Comparison of ENCODE assay signal across 21 cellular contexts in the genomic region with DNA sequence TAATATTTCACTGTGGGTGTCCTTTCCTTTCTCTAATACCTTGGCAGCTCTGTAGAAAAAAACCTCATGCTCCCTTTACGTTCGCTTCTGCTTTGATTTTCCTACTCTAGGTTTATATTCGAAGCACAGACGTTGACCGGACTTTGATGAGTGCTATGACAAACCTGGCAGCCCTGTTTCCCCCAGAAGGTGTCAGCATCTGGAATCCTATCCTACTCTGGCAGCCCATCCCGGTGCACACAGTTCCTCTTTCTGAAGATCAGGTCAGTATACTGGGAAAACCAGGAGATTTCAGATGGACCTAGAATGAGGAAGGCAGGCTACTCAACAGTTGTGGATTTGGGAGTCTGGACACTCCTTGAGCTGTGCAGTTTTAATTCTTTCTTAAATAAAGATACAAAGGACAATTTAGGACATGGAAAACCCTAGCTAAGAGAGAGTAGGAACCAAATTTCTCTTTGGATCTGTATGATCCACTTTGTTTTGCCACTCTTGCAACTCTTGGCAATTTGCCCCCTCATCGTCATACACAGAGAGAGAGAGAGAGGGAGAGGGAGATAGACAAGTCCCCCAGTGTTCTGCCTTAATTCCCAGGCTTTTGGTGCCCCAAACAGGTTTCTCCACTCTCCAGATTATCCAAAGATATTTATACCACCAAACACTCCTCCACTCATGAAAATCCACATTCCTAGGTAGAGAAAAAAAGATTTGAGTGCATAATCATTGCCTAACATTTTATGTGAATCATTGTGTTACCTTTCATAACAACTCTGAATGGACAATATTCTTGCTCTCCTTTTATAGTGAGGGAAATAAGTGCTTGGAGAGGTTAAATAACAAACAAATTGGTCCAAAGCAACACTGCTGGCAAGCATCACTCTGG. TPM values are rescaled to one million over a fixed set of nuclear protein-coding genes. Genes with fewer than 3 reads are reported as not detected.
DNase-seq lines count a peak whose midpoint lies in the region; ATAC-seq and TF ChIP-seq lines count a peak whose summit lies in the region.
"Had no signal": no experiment of that assay in that cellular context is flagged by ENCODE, and none has a peak within 500 bp of the region (broad histone marks: within the 10 kb centered on the region; RNA-seq: fewer than 3 reads in every experiment).

No MANE protein-coding gene starts in this region.

- ATAC-seq in omental fat pad (ENCODE audit: low FRiP score), result peak; percentile 41

- no peaks in the 10 kb centered on the region for H3K4me1 Mint-ChIP-seq in osteocyte (ENCODE audit: unreplicated experiment)

- H3K4me3 ChIP-seq in epithelial cell of esophagus (ENCODE audit: low read length), result no peak overlapping the region
- H3K4me3 ChIP-seq: Peyer's patch, SJCRH30 had no signal

- no peaks in the 10 kb centered on the region for H3K9me3 Mint-ChIP-seq in osteocyte (ENCODE audit: unreplicated experiment)
- H3K9me3 Mint-ChIP-seq: H9, HFFc6 had no signal

- H3K27ac Mint-ChIP-seq in osteocyte (ENCODE audit: unreplicated experiment), result no peak overlapping the region
- H3K27ac Mint-ChIP-seq: H9, HFFc6 had no signal

- peaks cover 27% of the 10 kb centered on the region for H3K27me3 Mint-ChIP-seq in osteocyte (ENCODE audit: unreplicated experiment)

- no peak overlapping the region for H3K4me3 Mint-ChIP-seq in osteocyte (ENCODE audit: unreplicated experiment)
- H3K4me3 Mint-ChIP-seq: H9, HFFc6 had no signal

- no peaks in the 10 kb centered on the region for H3K36me3 Mint-ChIP-seq in osteocyte (ENCODE audit: unreplicated experiment)

- DNase-seq in Ammon's horn (ENCODE audit: low spot score) (peak; percentile 31), epithelial cell of esophagus (ENCODE audit: low read depth) (peak; percentile 76), omental fat pad (ENCODE audit: low spot score) (no peak), GM19238 (ENCODE audit: insufficient read length, low spot score) (no peak), NCI-H1694 treated with DMSO at 0.1 percent for 48 hours (lab: John Stamatoyannopoulos, UW) (no peak), NCI-H1105 treated with DMSO at 0.1 percent for 48 hours (lab: John Stamatoyannopoulos, UW) (no peak), osteocyte (ENCODE audit: extremely low spot score, unreplicated experiment) (no peak)
- DNase-seq: BE2C, DMS53, GDM1, H9, HFFc6, KBM-7, NCI-H1092, NCI-H146, NCI-H2029 treated with DMSO at 0.1 percent for 48 hours, NCI-H2171 treated with DMSO at 0.1 percent for 48 hours, NCI-H524 treated with DMSO at 0.1 percent for 48 hours, Peyer's patch, SJCRH30 had no signal

- peak overlapping the region; percentile 100 for H3K27ac ChIP-seq in VCaP
- H3K27ac ChIP-seq: Peyer's patch, SJCRH30 had no signal

- TF ChIP-seq CTCF in VCaP (conservative IDR thresholded peaks at IDR 0.05) (no peak), epithelial cell of esophagus (IDR thresholded peaks at IDR 0.05; ENCODE audit: insufficient read depth, low read depth, low read length, missing control alignments) (no peak), omental fat pad (IDR thresholded peaks at IDR 0.05) (no peak), osteocyte (IDR thresholded peaks at IDR 0.05) (no peak)

RNA-seq across cellular contexts. Expression of a gene that starts 15.1 kb away (rescaled TPM):
- total RNA-seq in omental fat pad (1 to 10 TPM; 2.0 to 4.6 (median 4.2) TPM), osteocyte (not detected in 2 replicates)
- total RNA-seq: HFFc6, SJCRH30 had no signal

Comparison
In these comparisons a context has a peak if more than half of its experiments do, and no peak if none do; other contexts are left out.
1. DNase-seq: peak in Ammon's horn (single experiment) and epithelial cell of esophagus (single experiment); none in omental fat pad (single experiment), GM19238 (single experiment), NCI-H1694 treated with DMSO at 0.1 percent for 48 hours (single experiment), NCI-H1105 treated with DMSO at 0.1 percent for 48 hours (single experiment) and osteocyte (single experiment).